Comparison of ENCODE assay signal across 8 cellular contexts in the genomic region with DNA sequence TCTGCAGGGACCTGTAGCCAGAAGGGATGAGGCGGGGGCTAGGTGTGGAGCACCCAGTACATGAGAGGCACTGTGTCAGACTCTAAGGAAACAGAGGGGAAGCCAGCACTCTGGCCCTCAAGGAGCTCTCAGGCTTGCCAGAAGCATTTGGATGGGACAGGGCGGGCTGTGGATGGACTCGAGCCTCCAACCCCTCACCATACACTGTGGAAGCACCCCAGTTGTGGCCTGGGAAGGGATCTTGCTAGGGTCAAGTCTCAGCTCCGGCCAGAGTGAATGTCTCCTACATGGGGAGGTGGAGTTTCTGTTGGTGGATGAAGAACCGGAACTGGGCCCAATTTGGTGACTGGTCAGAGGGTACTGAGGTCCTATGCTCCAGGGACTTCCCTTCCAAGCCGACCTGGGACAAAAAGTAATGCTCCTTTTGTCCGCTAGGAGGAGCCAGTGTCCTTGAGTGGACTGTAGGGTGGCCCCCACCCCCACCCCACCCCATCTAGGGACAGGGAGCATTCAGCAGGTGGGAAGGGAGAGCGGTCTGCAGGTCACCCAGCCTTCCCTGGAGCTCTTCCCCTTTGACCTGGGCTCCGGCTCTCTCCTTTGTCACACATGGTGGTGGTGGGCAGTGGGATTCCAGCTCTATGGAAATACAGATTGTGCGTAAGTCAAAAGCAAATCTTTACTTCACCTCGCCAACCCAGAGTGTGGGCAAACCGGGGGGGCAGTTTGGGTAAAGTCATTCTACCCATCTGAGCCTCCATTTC. TPM values are rescaled to one million over a fixed set of nuclear protein-coding genes. Genes with fewer than 3 reads are reported as not detected.
DNase-seq lines count a peak whose midpoint lies in the region; ATAC-seq, FAIRE-seq and TF ChIP-seq lines count a peak whose summit lies in the region.

No MANE protein-coding gene starts in this region.

- H3K79me2 ChIP-seq in HCT116 (ENCODE audit: insufficient read depth, low read length) = no peaks in the 10 kb centered on the region

- POLR2A ChIA-PET in CD8-positive, alpha-beta T cell (lab: Charles Lee) = interaction anchor here (1.1 kb wide), 1 partner anchor 9 kb away, joined by 3 read pairs; no protein-coding TSS in a partner anchor
- POLR2A ChIA-PET in HCT116 (lab: Charles Lee) = no interaction called here

- peak; percentile 74 for TF ChIP-seq CTCF in CD8-positive, alpha-beta T cell (IDR thresholded peaks at IDR 0.05)
- peak; percentile 82 to 88 (median 87) for TF ChIP-seq CTCF in HCT116 (IDR thresholded peaks at IDR 0.05 in 2 of 3, conservative IDR thresholded peaks at IDR 0.05 in 1 of 3; ENCODE audit: borderline replicate concordance in 1 of 3, insufficient read depth in 1 of 3, low read depth in 2 of 3, low read length in 2 of 3)

- H3K9ac ChIP-seq in HCT116 (ENCODE audit: low read length) = no peak overlapping the region

- no peak for FAIRE-seq in RCC 7860 (lab: Jason Lieb, UNC)

- H3K4me3 Mint-ChIP-seq in CD8-positive, alpha-beta T cell = no peak overlapping the region

- H4K20me1 ChIP-seq in HCT116 (ENCODE audit: insufficient read depth) = no peaks in the 10 kb centered on the region

- H3K9me3 Mint-ChIP-seq in CD8-positive, alpha-beta T cell = no peaks in the 10 kb centered on the region

- H3K36me3 Mint-ChIP-seq in CD8-positive, alpha-beta T cell = no peaks in the 10 kb centered on the region

- H3K4me3 ChIP-seq in CD8-positive, alpha-beta T cell (ENCODE audit: low read depth, low read length) = no peak overlapping the region
- no peak overlapping the region for H3K4me3 ChIP-seq in HCT116 (replicated peaks in 1 of 2; ENCODE audit: low read depth in 1 of 2, low read length in 2 of 2)
- H3K4me3 ChIP-seq in iPS DF 6.9 (ENCODE audit: low read length) = no peak overlapping the region

- H3K27me3 ChIP-seq in CD8-positive, alpha-beta T cell (ENCODE audit: insufficient read depth, low read length) = no peaks in the 10 kb centered on the region
- H3K27me3 ChIP-seq in HCT116 (ENCODE audit: insufficient read depth, low read length) (peaks cover 14% of the 10 kb centered on the region; the same call in 1 of the 2 replicates), iPS DF 6.9 (ENCODE audit: control insufficient read depth, insufficient read depth, low read length) (no peaks in the 10 kb centered on the region)

- CTCF ChIA-PET in CD8-positive, alpha-beta T cell (lab: Charles Lee) = interaction anchor here (1.0 to 4.4 kb wide), 8 partner anchors 9 to 122 kb away, joined by 3 to 61 read pairs (median 7); no protein-coding TSS in a partner anchor
- CTCF ChIA-PET in HCT116 (lab: Charles Lee) = interaction anchor here (0.6 to 9.0 kb wide), 7 partner anchors 20 to 719 kb away, joined by 3 to 81 read pairs (median 3); a partner anchor contains a TSS

- RAD21 ChIA-PET in HCT116 (lab: Charles Lee; ENCODE audit: low non-redundant PET in 1 of 2, low total read pairs in 2 of 2, uncharacterized antibody in 2 of 2, unreplicated experiment in 2 of 2) = interaction anchor here (0.6 to 1.0 kb wide), 5 partner anchors 21 to 242 kb away, joined by 3 to 7 read pairs (median 3); no protein-coding TSS in a partner anchor

- no peak for ATAC-seq in CD8-positive, alpha-beta T cell
- peak; percentile 97 for ATAC-seq in HCT116

- intact Hi-C loops in CD8-positive, alpha-beta T cell (cut with DNase I, micrococcal nuclease) = loop anchor here (1.0 to 5.0 kb wide), 3 partner anchors 27 to 648 kb away; no protein-coding TSS in a partner anchor
- intact Hi-C loops in HCT116 (cut with micrococcal nuclease) = loop anchor here (1.0 kb wide), 2 partner anchors 113 to 121 kb away; no protein-coding TSS in a partner anchor

- no peak overlapping the region for H3K27ac Mint-ChIP-seq in CD8-positive, alpha-beta T cell

- H3K4me2 ChIP-seq in HCT116 (ENCODE audit: low read length) = no peak overlapping the region

- no CpG with 5 or more reads among the region's 12 CpGs for WGBS in iPS DF 6.9 (ENCODE audit: insufficient coverage, insufficient read length)

- no TSS peak for BruUV-seq in HCT116 (replicated peaks; lab: Mats Ljungman, UMichigan)

- no peaks in the 10 kb centered on the region for H3K4me1 ChIP-seq in CD8-positive, alpha-beta T cell (ENCODE audit: insufficient read depth, low read length)
- H3K4me1 ChIP-seq in HCT116 (ENCODE audit: control insufficient read depth in 1 of 2, insufficient read depth in 2 of 2, low read length in 2 of 2) (no peaks in the 10 kb centered on the region), iPS DF 6.9 (ENCODE audit: control insufficient read depth, insufficient read depth, low read length) (peaks cover 8% of the 10 kb centered on the region)

- no peaks in the 10 kb centered on the region for H3K9me2 ChIP-seq in HCT116 (ENCODE audit: insufficient read depth)

- H3K27ac ChIP-seq in CD8-positive, alpha-beta T cell (ENCODE audit: low read depth, low read length) = no peak overlapping the region
- H3K27ac ChIP-seq in HCT116 (ENCODE audit: low read depth, low read length) (no peak overlapping the region), iPS DF 6.9 (ENCODE audit: low read length) (no peak overlapping the region)

- peak in 5 of 7 experiments; percentile 9 to 44 (median 29) for DNase-seq in CD8-positive, alpha-beta T cell
- DNase-seq in HCT116 (ENCODE audit: low read depth, low spot score) (peak; percentile 74), SK-N-DZ (ENCODE audit: low spot score) (peak; percentile 76), astrocyte of the hippocampus (ENCODE audit: low read depth, low spot score) (peak; percentile 74), iPS DF 6.9 (ENCODE audit: low read depth, low spot score) (peak; percentile 60), RCC 7860 (ENCODE audit: low spot score) (no peak), NCI-H226 (no peak)
- DNase-seq in stimulated activated CD4-positive, alpha-beta T cell treated with anti-CD3 and anti-CD28 coated beads, TNF-alpha, amount 100 ng/mL, for 24 hours (ENCODE audit: low read depth in 3 of 3) = peak in 2 of 3 experiments; percentile 16 to 27

- TF ChIP-seq RAD21 in HCT116 (IDR thresholded peaks at IDR 0.05; ENCODE audit: low read depth) = peak; percentile 86

- no peaks in the 10 kb centered on the region for H3K36me3 ChIP-seq in CD8-positive, alpha-beta T cell (ENCODE audit: insufficient read depth, low read length)
- H3K36me3 ChIP-seq in HCT116 (ENCODE audit: control insufficient read depth in 1 of 2, insufficient read depth in 2 of 2, low read length in 2 of 2) (no peaks in the 10 kb centered on the region), iPS DF 6.9 (ENCODE audit: control insufficient read depth, insufficient read depth, low read length) (no peaks in the 10 kb centered on the region)

- peaks cover 27% of the 10 kb centered on the region for H3K27me3 Mint-ChIP-seq in CD8-positive, alpha-beta T cell (ENCODE audit: low read depth)

- H3K9me3 ChIP-seq in CD8-positive, alpha-beta T cell (ENCODE audit: low read length) = no peaks in the 10 kb centered on the region
- no peaks in the 10 kb centered on the region for H3K9me3 ChIP-seq in HCT116 (ENCODE audit: control insufficient read depth in 1 of 2, insufficient read depth in 1 of 2, low read depth in 1 of 2, low read length in 2 of 2)
- no peaks in the 10 kb centered on the region for H3K9me3 ChIP-seq in iPS DF 6.9 (ENCODE audit: control insufficient read depth, insufficient read depth, low read length)

- TF ChIP-seq POLR2A in HCT116 (IDR thresholded peaks at IDR 0.05; ENCODE audit: borderline replicate concordance, extremely low read depth, insufficient read depth, insufficient read length) = no peak

- no peak overlapping the region for H2AFZ ChIP-seq in HCT116 (ENCODE audit: low read depth, low read length, poor library complexity, severe bottlenecking)

- peaks cover 2% of the 10 kb centered on the region for H3K4me1 Mint-ChIP-seq in CD8-positive, alpha-beta T cell (ENCODE audit: low read depth)

TF ChIP-seq in HCT116, 20 proteins besides CTCF, POLR2A, EP300 and RAD21:
- TF ChIP-seq SRF (IDR thresholded peaks at IDR 0.05; ENCODE audit: low read depth) = no peak; the same call in 1 of the 2 replicates
- TF ChIP-seq SIN3A (IDR thresholded peaks at IDR 0.05; ENCODE audit: low read depth) = no peak
- TF ChIP-seq POLR2AphosphoS5 (IDR thresholded peaks at IDR 0.05; ENCODE audit: low read depth, low read length) = no peak
- TF ChIP-seq CEBPB (IDR thresholded peaks at IDR 0.05; ENCODE audit: low read depth) = no peak
- TF ChIP-seq CBX3 (IDR thresholded peaks at IDR 0.05; ENCODE audit: low read depth) = no peak
- TF ChIP-seq JUND (IDR thresholded peaks at IDR 0.05) = no peak
- no peak for TF ChIP-seq YY1 (IDR thresholded peaks at IDR 0.05; ENCODE audit: extremely low read depth, insufficient replicate concordance, low read depth, low read length)
- TF ChIP-seq ELF1 (IDR thresholded peaks at IDR 0.05; ENCODE audit: borderline replicate concordance, low read depth) = no peak

RNA-seq across cellular contexts. Expression of a gene that starts 20.3 kb away (rescaled TPM):
- 10 to 100 TPM; 26.3 to 27.0 TPM for total RNA-seq in CD8-positive, alpha-beta T cell
- total RNA-seq in HCT116 (2021; ENCODE audit: unreplicated experiment) = 534 TPM
- 610 and 700 TPM in 2 replicates for polyA plus RNA-seq in HCT116 (2012)
- polyA plus RNA-seq in SK-N-DZ (2014; cell fraction: cytosol; rRNA removed) = 244 and 301 TPM in 2 replicates
- 137 and 172 TPM in 2 replicates for polyA plus RNA-seq in SK-N-DZ (2014; cell fraction: nucleus; rRNA removed)

Comparison
In these comparisons a context has a peak if more than half of its experiments do, and no peak if none do; other contexts are left out.
1. DNase-seq: peak in CD8-positive, alpha-beta T cell (5 of 7), HCT116 (single experiment), SK-N-DZ (single experiment), astrocyte of the hippocampus (single experiment), iPS DF 6.9 (single experiment) and stimulated activated CD4-positive, alpha-beta T cell treated with anti-CD3 and anti-CD28 coated beads, TNF-alpha, amount 100 ng/mL, for 24 hours (2 of 3); none in RCC 7860 (single experiment) and NCI-H226 (single experiment).
2. RNA of a gene that starts 20.3 kb away (total RNA-seq): 534 TPM in HCT116 (single experiment); 26.3 to 27.0 TPM in CD8-positive, alpha-beta T cell; every median in the first group is over 10 times any median in the second.